Comparison of ENCODE assay signal across 11 cellular contexts in the genomic region with DNA sequence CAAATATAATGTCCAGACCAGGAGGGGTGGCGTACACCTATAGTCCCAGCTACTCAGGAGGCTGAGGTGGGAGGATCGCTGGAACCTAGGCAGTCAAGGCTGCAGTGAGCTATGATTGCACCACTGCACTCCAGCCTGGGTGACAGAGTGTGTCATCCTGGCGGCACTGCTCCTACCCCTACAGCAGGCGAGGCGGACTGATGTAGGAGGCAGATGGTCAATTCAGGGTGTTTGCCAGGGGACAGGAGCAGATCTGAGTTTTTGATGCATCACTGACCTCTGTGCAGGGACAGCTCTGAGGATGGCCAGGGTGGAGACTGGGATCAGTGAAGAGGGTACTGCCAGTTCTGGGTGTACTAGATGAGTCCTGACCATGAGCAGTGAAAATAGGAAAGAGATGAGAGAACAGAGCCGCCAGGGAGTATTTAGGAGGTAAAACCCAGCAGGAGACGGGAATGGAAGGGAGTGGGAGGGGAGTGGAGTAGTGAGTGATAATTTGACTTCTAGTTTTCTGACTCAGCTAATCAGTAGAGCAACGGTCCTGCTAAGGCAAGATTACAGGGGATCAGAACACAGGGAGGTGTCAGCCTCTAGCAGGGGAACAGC.
A peak's percentile ranks its signal among the peaks of the same experiment; 100 is the strongest.
DNase-seq lines count a peak whose midpoint lies in the region; ATAC-seq, FAIRE-seq and TF ChIP-seq lines count a peak whose summit lies in the region.
"Had no signal": no experiment of that assay in that cellular context is flagged by ENCODE, and none has a peak within 500 bp of the region (broad histone marks: within the 10 kb centered on the region; RNA-seq: fewer than 3 reads in every experiment).

No MANE protein-coding gene starts in this region.

- H3K36me3 Mint-ChIP-seq in activated T-helper 17 cell treated with anti-CD3 and anti-CD28 coated beads, Interleukin-2, amount 50 U/mL, for 72 hours (ENCODE audit: low read depth), result no peaks in the 10 kb centered on the region
- H3K36me3 Mint-ChIP-seq: WTC11 had no signal

- no peaks in the 10 kb centered on the region for H3K36me3 ChIP-seq in suprapubic skin
- H3K36me3 ChIP-seq: lower lobe of right lung had no signal

- no peak for TF ChIP-seq POLR2A in suprapubic skin (IDR thresholded peaks at IDR 0.05)

- H3K4me3 ChIP-seq in suprapubic skin, result no peak overlapping the region
- H3K4me3 ChIP-seq: lower lobe of right lung, skin epidermis had no signal

- H3K9me3 ChIP-seq in suprapubic skin, result no peaks in the 10 kb centered on the region
- H3K9me3 ChIP-seq: lower lobe of right lung had no signal

- H3K4me3 Mint-ChIP-seq in stimulated activated naive CD8-positive, alpha-beta T cell treated with anti-CD3 and anti-CD28 coated beads, Interleukin-15, amount 100 ng/mL, for 72 hours, result no peak overlapping the region
- no peak overlapping the region for H3K4me3 Mint-ChIP-seq in activated T-helper 17 cell treated with anti-CD3 and anti-CD28 coated beads, Interleukin-2, amount 50 U/mL, for 72 hours
- H3K4me3 Mint-ChIP-seq: WTC11 had no signal

- no peak for TF ChIP-seq CTCF in suprapubic skin (IDR thresholded peaks at IDR 0.05)

- no peak overlapping the region for H3K27ac Mint-ChIP-seq in stimulated activated naive CD8-positive, alpha-beta T cell treated with anti-CD3 and anti-CD28 coated beads, Interleukin-15, amount 100 ng/mL, for 72 hours
- peak overlapping the region; percentile 1 for H3K27ac Mint-ChIP-seq in activated T-helper 17 cell treated with anti-CD3 and anti-CD28 coated beads, Interleukin-2, amount 50 U/mL, for 72 hours
- H3K27ac Mint-ChIP-seq: WTC11 had no signal

- H3K4me1 ChIP-seq in suprapubic skin, result no peaks in the 10 kb centered on the region

- FAIRE-seq in HTR-8/SVneo (lab: Jason Lieb, UNC), result no peak

- intact Hi-C loops in Right ventricle myocardium inferior (cut with DNase I), result no loop called here

- ATAC-seq in stimulated activated naive CD8-positive, alpha-beta T cell treated with anti-CD3 and anti-CD28 coated beads, Interleukin-15, Interleukin-2, amounts not matched to agents 100 U/mL and 50 U/mL, for 24 hours, result peak; percentile 32
- ATAC-seq in stimulated activated naive CD8-positive, alpha-beta T cell treated with anti-CD3 and anti-CD28 coated beads, Interleukin-15, amount 100 ng/mL, for 72 hours, result no peak
- ATAC-seq in HG02973 (IDR thresholded peaks at IDR 0.05; ENCODE audit: unreplicated experiment), result peak; percentile 31
- ATAC-seq in activated T-helper 17 cell treated with anti-CD3 and anti-CD28 coated beads, Interleukin-2, amount 50 U/mL, for 72 hours (replicated peaks), result peak; percentile 70
- no peak for ATAC-seq in Right ventricle myocardium inferior
- ATAC-seq: WTC11 had no signal

- no peaks in the 10 kb centered on the region for H3K4me1 Mint-ChIP-seq in stimulated activated naive CD8-positive, alpha-beta T cell treated with anti-CD3 and anti-CD28 coated beads, Interleukin-15, amount 100 ng/mL, for 72 hours
- peaks cover 11% of the 10 kb centered on the region for H3K4me1 Mint-ChIP-seq in activated T-helper 17 cell treated with anti-CD3 and anti-CD28 coated beads, Interleukin-2, amount 50 U/mL, for 72 hours

- H3K27me3 Mint-ChIP-seq in stimulated activated naive CD8-positive, alpha-beta T cell treated with anti-CD3 and anti-CD28 coated beads, Interleukin-15, amount 100 ng/mL, for 72 hours, result no peaks in the 10 kb centered on the region
- no peaks in the 10 kb centered on the region for H3K27me3 Mint-ChIP-seq in activated T-helper 17 cell treated with anti-CD3 and anti-CD28 coated beads, Interleukin-2, amount 50 U/mL, for 72 hours

- DNase-seq in stimulated activated naive CD8-positive, alpha-beta T cell treated with anti-CD3 and anti-CD28 coated beads, Interleukin-15, Interleukin-2, amounts not matched to agents 100 U/mL and 50 U/mL, for 24 hours, result no peak
- DNase-seq in stimulated activated naive CD8-positive, alpha-beta T cell treated with anti-CD3 and anti-CD28 coated beads, Interleukin-15, amount 100 ng/mL, for 72 hours, result no peak
- no peak for DNase-seq in GM19238 (ENCODE audit: insufficient read length, low spot score)
- DNase-seq in suprapubic skin (ENCODE audit: low spot score in 2 of 2), result no peak
- no peak for DNase-seq in Right ventricle myocardium inferior (ENCODE audit: missing footprints)
- no peak for DNase-seq in HTR-8/SVneo (ENCODE audit: insufficient read length, low spot score)
- DNase-seq: lower lobe of right lung had no signal

- TF ChIP-seq EP300 in suprapubic skin (IDR thresholded peaks at IDR 0.05), result no peak

- H3K27me3 ChIP-seq in suprapubic skin, result no peaks in the 10 kb centered on the region

- 78% methylated on average over 8 of the region's 8 CpGs for WGBS in suprapubic skin

- no peak overlapping the region for H3K27ac ChIP-seq in suprapubic skin
- H3K27ac ChIP-seq: lower lobe of right lung had no signal

- H3K9me3 Mint-ChIP-seq in stimulated activated naive CD8-positive, alpha-beta T cell treated with anti-CD3 and anti-CD28 coated beads, Interleukin-15, amount 100 ng/mL, for 72 hours, result no peaks in the 10 kb centered on the region
- no peaks in the 10 kb centered on the region for H3K9me3 Mint-ChIP-seq in activated T-helper 17 cell treated with anti-CD3 and anti-CD28 coated beads, Interleukin-2, amount 50 U/mL, for 72 hours

Comparison
In these comparisons a context has a peak if more than half of its experiments do, and no peak if none do; other contexts are left out.
1. ATAC-seq: peak in stimulated activated naive CD8-positive, alpha-beta T cell treated with anti-CD3 and anti-CD28 coated beads, Interleukin-15, Interleukin-2, amounts not matched to agents 100 U/mL and 50 U/mL, for 24 hours (single experiment), HG02973 (single experiment) and activated T-helper 17 cell treated with anti-CD3 and anti-CD28 coated beads, Interleukin-2, amount 50 U/mL, for 72 hours (single experiment); none in stimulated activated naive CD8-positive, alpha-beta T cell treated with anti-CD3 and anti-CD28 coated beads, Interleukin-15, amount 100 ng/mL, for 72 hours (single experiment) and Right ventricle myocardium inferior (single experiment).